In genomic region chr18:79818631-79819030, GRCh38 we compare ENCODE assay signal across 19 cellular contexts. TPM values are rescaled to one million over a fixed set of nuclear protein-coding genes. Genes with fewer than 3 reads are reported as not detected.
DNase-seq lines count a peak whose midpoint lies in the region; ATAC-seq and TF ChIP-seq lines count a peak whose summit lies in the region.
"Had no signal": no experiment of that assay in that cellular context is flagged by ENCODE, and none has a peak within 500 bp of the region (broad histone marks: within the 10 kb centered on the region; RNA-seq: fewer than 3 reads in every experiment).

No MANE protein-coding gene starts in this region.

- 80 to 89% (median 86%) methylated on average over 13 to 18 of the region's 18 CpGs for WGBS in stomach, 5 donors

- H3K27me3 Mint-ChIP-seq in activated CD8-positive, alpha-beta memory T cell treated with anti-CD3 and anti-CD28 coated beads, Interleukin-2, amount 10 ng/mL, durations not matched to agents 7 days and 5 days: peaks cover 24% of the 10 kb centered on the region
- H3K27me3 Mint-ChIP-seq in CD8-positive, alpha-beta T cell (ENCODE audit: low read depth): peaks cover 3% of the 10 kb centered on the region

- H3K4me3 ChIP-seq in OCI-LY3 (ENCODE audit: low read length) (peak overlapping the region; percentile 46), stomach (no peak overlapping the region)
- no peak overlapping the region for H3K4me3 ChIP-seq in CD8-positive, alpha-beta T cell (ENCODE audit: low read depth, low read length)
- H3K4me3 ChIP-seq: K562 had no signal

- no peak overlapping the region for H3K27ac ChIP-seq in OCI-LY3 (ENCODE audit: low read length)
- H3K27ac ChIP-seq in stomach: no peak overlapping the region
- no peak overlapping the region for H3K27ac ChIP-seq in CD8-positive, alpha-beta T cell (ENCODE audit: low read depth, low read length)

- CTCF ChIA-PET in activated CD8-positive, alpha-beta memory T cell treated with anti-CD3 and anti-CD28 coated beads, Interleukin-2, amount 10 ng/mL, durations not matched to agents 7 days and 5 days (lab: Charles Lee): no interaction called here
- CTCF ChIA-PET in CD8-positive, alpha-beta T cell (lab: Charles Lee): no interaction called here

- H3K36me3 ChIP-seq in OCI-LY3 (replicated peaks; ENCODE audit: low read depth, low read length) (no peaks in the 10 kb centered on the region), stomach (no peaks in the 10 kb centered on the region)
- H3K36me3 ChIP-seq in CD8-positive, alpha-beta T cell (ENCODE audit: insufficient read depth, low read length): no peaks in the 10 kb centered on the region

- no peaks in the 10 kb centered on the region for H4K20me1 ChIP-seq in OCI-LY3 (ENCODE audit: insufficient read depth, low read length)

- no peaks in the 10 kb centered on the region for H3K36me3 Mint-ChIP-seq in activated CD8-positive, alpha-beta memory T cell treated with anti-CD3 and anti-CD28 coated beads, Interleukin-2, amount 10 ng/mL, durations not matched to agents 7 days and 5 days
- H3K36me3 Mint-ChIP-seq in CD8-positive, alpha-beta T cell: no peaks in the 10 kb centered on the region

- H3K27me3 ChIP-seq in OCI-LY3 (ENCODE audit: low read depth, low read length) (peaks cover 58% of the 10 kb centered on the region), stomach (peaks cover 0 to 52% (median 0%) of the 10 kb centered on the region in 3 donors)
- H3K27me3 ChIP-seq in CD8-positive, alpha-beta T cell (ENCODE audit: insufficient read depth, low read length): no peaks in the 10 kb centered on the region

- peak; percentile 19 for DNase-seq in activated CD8-positive, alpha-beta memory T cell treated with anti-CD3 and anti-CD28 coated beads, Interleukin-2, amount 10 ng/mL, durations not matched to agents 7 days and 5 days
- no peak for DNase-seq in activated CD8-positive, alpha-beta memory T cell treated with anti-CD3 and anti-CD28 coated beads for 24 hours
- DNase-seq in iPS-NIHi11 (ENCODE audit: low spot score) (peak; percentile 7), stomach (peak; percentile 10), HK-2 (ENCODE audit: unreplicated experiment) (no peak)
- no peak for DNase-seq in CD8-positive, alpha-beta T cell
- DNase-seq: 8988T, DMS79, HFFc6, NCI-H1105 treated with DMSO at 0.1 percent for 48 hours, NCI-H1694, OCI-M1, SHP77 treated with DMSO at 0.1 percent for 48 hours had no signal

- peaks cover 6% of the 10 kb centered on the region for H3K9me3 Mint-ChIP-seq in activated CD8-positive, alpha-beta memory T cell treated with anti-CD3 and anti-CD28 coated beads, Interleukin-2, amount 10 ng/mL, durations not matched to agents 7 days and 5 days (ENCODE audit: low read depth)
- no peaks in the 10 kb centered on the region for H3K9me3 Mint-ChIP-seq in CD8-positive, alpha-beta T cell
- H3K9me3 Mint-ChIP-seq: HFFc6 had no signal

- no peak overlapping the region for H3K27ac Mint-ChIP-seq in activated CD8-positive, alpha-beta memory T cell treated with anti-CD3 and anti-CD28 coated beads, Interleukin-2, amount 10 ng/mL, durations not matched to agents 7 days and 5 days
- no peak overlapping the region for H3K27ac Mint-ChIP-seq in CD8-positive, alpha-beta T cell
- H3K27ac Mint-ChIP-seq: HFFc6 had no signal

- no peak overlapping the region for H3K4me3 Mint-ChIP-seq in activated CD8-positive, alpha-beta memory T cell treated with anti-CD3 and anti-CD28 coated beads, Interleukin-2, amount 10 ng/mL, durations not matched to agents 7 days and 5 days
- no peak overlapping the region for H3K4me3 Mint-ChIP-seq in CD8-positive, alpha-beta T cell
- H3K4me3 Mint-ChIP-seq: HFFc6 had no signal

- intact Hi-C loops in stomach (cut with DNase I; ENCODE audit: low total_unique reads): no loop called here
- intact Hi-C loops in CD8-positive, alpha-beta T cell (cut with DNase I, micrococcal nuclease): no loop called here

- no peak for TF ChIP-seq CTCF in OCI-LY3 (IDR thresholded peaks at IDR 0.05; ENCODE audit: low read depth, low read length)
- TF ChIP-seq CTCF in stomach (IDR thresholded peaks at IDR 0.05): no peak
- TF ChIP-seq CTCF in CD8-positive, alpha-beta T cell (IDR thresholded peaks at IDR 0.05): no peak

- H3K9me3 ChIP-seq in OCI-LY3 (ENCODE audit: insufficient read depth, low read length) (no peaks in the 10 kb centered on the region), stomach (no peaks in the 10 kb centered on the region)
- H3K9me3 ChIP-seq in CD8-positive, alpha-beta T cell (ENCODE audit: low read length): no peaks in the 10 kb centered on the region

- H3K4me1 Mint-ChIP-seq in activated CD8-positive, alpha-beta memory T cell treated with anti-CD3 and anti-CD28 coated beads, Interleukin-2, amount 10 ng/mL, durations not matched to agents 7 days and 5 days: peaks cover 8% of the 10 kb centered on the region
- H3K4me1 Mint-ChIP-seq in CD8-positive, alpha-beta T cell (ENCODE audit: low read depth): peaks cover 7% of the 10 kb centered on the region

- H3K79me2 ChIP-seq in OCI-LY3 (ENCODE audit: low read length): no peaks in the 10 kb centered on the region

- H3K4me1 ChIP-seq in OCI-LY3 (ENCODE audit: low read length): peaks cover 34% of the 10 kb centered on the region
- no peaks in the 10 kb centered on the region for H3K4me1 ChIP-seq in stomach
- H3K4me1 ChIP-seq in CD8-positive, alpha-beta T cell (ENCODE audit: insufficient read depth, low read length): peaks cover 6% of the 10 kb centered on the region

- POLR2A ChIA-PET in CD8-positive, alpha-beta T cell (lab: Charles Lee): no interaction called here

- no peak overlapping the region for H2AFZ ChIP-seq in OCI-LY3 (ENCODE audit: low read depth, low read length)

- peak overlapping the region; percentile 40 for H3K4me2 ChIP-seq in OCI-LY3 (ENCODE audit: low read length)

- no peak for TF ChIP-seq POLR2A in stomach (IDR thresholded peaks at IDR 0.05)

- no peak for TF ChIP-seq EP300 in stomach (IDR thresholded peaks at IDR 0.05)

- H3K9ac ChIP-seq in OCI-LY3 (ENCODE audit: low read length): no peak overlapping the region

- ATAC-seq in activated CD8-positive, alpha-beta memory T cell treated with anti-CD3 and anti-CD28 coated beads, Interleukin-2, amount 10 ng/mL, durations not matched to agents 7 days and 5 days: no peak
- no peak for ATAC-seq in CD8-positive, alpha-beta T cell
- ATAC-seq in HG03135 (IDR thresholded peaks at IDR 0.05; ENCODE audit: unreplicated experiment): no peak
- ATAC-seq: K562 had no signal

RNA-seq across cellular contexts. Expression of gene KCNG2, which starts 20.9 kb away (rescaled TPM):
- not detected for total RNA-seq in activated CD8-positive, alpha-beta memory T cell treated with anti-CD3 and anti-CD28 coated beads, Interleukin-2, amount 10 ng/mL, durations not matched to agents 7 days and 5 days
- total RNA-seq in stomach: 1 to 10 TPM in 1 of 5 donors, under 1 TPM in 1, not detected in 3; 0.92 to 2.3 TPM
- under 1 TPM in 1 of 3 donors, not detected in 2; 0.08 TPM for polyA plus RNA-seq in stomach
- not detected for total RNA-seq in CD8-positive, alpha-beta T cell
- total RNA-seq: H4, HFFc6, K562, RPMI7951 had no signal
- polyA plus RNA-seq: BJ, K562 had no signal

Comparison
In these comparisons a context has a peak if more than half of its experiments do, and no peak if none do; other contexts are left out.
1. DNase-seq: peak in activated CD8-positive, alpha-beta memory T cell treated with anti-CD3 and anti-CD28 coated beads, Interleukin-2, amount 10 ng/mL, durations not matched to agents 7 days and 5 days (single experiment), iPS-NIHi11 (single experiment) and stomach (single experiment); none in activated CD8-positive, alpha-beta memory T cell treated with anti-CD3 and anti-CD28 coated beads for 24 hours (single experiment), CD8-positive, alpha-beta T cell (0 of 7) and HK-2 (single experiment).